ENCODE assay signal across 1 cellular context in the genomic region with DNA sequence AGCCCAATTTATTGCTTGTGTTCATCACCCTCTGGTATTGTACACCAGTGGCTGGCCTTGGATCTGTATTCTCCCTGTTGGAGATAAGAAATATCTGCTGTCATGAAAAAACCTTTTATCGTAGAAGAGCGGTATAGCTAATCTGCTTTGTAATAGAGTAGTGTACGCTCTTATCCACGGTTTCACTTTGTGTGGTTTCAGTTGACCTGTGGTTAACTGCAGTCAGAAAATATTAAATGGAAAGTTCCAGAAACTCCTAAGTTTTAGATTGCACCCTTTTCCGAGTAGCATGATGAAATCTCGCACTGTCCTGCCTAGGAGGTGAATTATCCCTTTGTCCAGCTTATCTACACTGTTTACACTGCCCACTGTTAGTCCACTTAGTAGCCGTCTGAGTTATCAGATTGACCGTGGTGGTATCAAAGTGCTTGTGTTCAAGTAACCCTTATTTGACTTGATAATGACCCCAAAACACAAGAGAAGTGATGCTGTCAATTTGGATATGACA.
TF ChIP-seq lines count a peak whose summit lies in the region.

No MANE protein-coding gene starts in this region.

TF ChIP-seq in HepG2, 621 proteins besides CTCF, POLR2A, EP300 and RAD21 (continued from another document and continues in another):
- TF ChIP-seq, protein P1, sequence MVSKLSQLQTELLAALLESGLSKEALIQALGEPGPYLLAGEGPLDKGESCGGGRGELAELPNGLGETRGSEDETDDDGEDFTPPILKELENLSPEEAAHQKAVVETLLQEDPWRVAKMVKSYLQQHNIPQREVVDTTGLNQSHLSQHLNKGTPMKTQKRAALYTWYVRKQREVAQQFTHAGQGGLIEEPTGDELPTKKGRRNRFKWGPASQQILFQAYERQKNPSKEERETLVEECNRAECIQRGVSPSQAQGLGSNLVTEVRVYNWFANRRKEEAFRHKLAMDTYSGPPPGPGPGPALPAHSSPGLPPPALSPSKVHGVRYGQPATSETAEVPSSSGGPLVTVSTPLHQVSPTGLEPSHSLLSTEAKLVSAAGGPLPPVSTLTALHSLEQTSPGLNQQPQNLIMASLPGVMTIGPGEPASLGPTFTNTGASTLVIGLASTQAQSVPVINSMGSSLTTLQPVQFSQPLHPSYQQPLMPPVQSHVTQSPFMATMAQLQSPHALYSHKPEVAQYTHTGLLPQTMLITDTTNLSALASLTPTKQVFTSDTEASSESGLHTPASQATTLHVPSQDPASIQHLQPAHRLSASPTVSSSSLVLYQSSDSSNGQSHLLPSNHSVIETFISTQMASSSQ (IDR thresholded peaks at IDR 0.05; ENCODE audit: low read depth) = peak; percentile 56; the same call in 1 of the 2 replicates
- TF ChIP-seq, protein P1 (CRISPR knock-in tag; IDR thresholded peaks at IDR 0.05; ENCODE audit: borderline replicate concordance) = peak; percentile 64; the same call in 1 of the 2 replicates
- no peak for TF ChIP-seq SMAD1 (CRISPR knock-in tag; IDR thresholded peaks at IDR 0.05; ENCODE audit: borderline replicate concordance, low read depth)
- TF ChIP-seq, protein P2, sequence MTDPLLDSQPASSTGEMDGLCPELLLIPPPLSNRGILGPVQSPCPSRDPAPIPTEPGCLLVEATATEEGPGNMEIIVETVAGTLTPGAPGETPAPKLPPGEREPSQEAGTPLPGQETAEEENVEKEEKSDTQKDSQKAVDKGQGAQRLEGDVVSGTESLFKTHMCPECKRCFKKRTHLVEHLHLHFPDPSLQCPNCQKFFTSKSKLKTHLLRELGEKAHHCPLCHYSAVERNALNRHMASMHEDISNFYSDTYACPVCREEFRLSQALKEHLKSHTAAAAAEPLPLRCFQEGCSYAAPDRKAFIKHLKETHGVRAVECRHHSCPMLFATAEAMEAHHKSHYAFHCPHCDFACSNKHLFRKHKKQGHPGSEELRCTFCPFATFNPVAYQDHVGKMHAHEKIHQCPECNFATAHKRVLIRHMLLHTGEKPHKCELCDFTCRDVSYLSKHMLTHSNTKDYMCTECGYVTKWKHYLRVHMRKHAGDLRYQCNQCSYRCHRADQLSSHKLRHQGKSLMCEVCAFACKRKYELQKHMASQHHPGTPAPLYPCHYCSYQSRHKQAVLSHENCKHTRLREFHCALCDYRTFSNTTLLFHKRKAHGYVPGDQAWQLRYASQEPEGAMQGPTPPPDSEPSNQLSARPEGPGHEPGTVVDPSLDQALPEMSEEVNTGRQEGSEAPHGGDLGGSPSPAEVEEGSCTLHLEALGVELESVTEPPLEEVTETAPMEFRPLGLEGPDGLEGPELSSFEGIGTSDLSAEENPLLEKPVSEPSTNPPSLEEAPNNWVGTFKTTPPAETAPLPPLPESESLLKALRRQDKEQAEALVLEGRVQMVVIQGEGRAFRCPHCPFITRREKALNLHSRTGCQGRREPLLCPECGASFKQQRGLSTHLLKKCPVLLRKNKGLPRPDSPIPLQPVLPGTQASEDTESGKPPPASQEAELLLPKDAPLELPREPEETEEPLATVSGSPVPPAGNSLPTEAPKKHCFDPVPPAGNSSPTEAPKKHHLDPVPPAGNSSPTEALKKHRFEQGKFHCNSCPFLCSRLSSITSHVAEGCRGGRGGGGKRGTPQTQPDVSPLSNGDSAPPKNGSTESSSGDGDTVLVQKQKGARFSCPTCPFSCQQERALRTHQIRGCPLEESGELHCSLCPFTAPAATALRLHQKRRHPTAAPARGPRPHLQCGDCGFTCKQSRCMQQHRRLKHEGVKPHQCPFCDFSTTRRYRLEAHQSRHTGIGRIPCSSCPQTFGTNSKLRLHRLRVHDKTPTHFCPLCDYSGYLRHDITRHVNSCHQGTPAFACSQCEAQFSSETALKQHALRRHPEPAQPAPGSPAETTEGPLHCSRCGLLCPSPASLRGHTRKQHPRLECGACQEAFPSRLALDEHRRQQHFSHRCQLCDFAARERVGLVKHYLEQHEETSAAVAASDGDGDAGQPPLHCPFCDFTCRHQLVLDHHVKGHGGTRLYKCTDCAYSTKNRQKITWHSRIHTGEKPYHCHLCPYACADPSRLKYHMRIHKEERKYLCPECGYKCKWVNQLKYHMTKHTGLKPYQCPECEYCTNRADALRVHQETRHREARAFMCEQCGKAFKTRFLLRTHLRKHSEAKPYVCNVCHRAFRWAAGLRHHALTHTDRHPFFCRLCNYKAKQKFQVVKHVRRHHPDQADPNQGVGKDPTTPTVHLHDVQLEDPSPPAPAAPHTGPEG (CRISPR knock-in tag; IDR thresholded peaks at IDR 0.05) = no peak
- TF ChIP-seq NR2F6 (IDR thresholded peaks at IDR 0.05) = peak; percentile 68
- peak; percentile 82 for TF ChIP-seq NR2F6 (CRISPR knock-in tag; IDR thresholded peaks at IDR 0.05)
- TF ChIP-seq, protein P3, sequence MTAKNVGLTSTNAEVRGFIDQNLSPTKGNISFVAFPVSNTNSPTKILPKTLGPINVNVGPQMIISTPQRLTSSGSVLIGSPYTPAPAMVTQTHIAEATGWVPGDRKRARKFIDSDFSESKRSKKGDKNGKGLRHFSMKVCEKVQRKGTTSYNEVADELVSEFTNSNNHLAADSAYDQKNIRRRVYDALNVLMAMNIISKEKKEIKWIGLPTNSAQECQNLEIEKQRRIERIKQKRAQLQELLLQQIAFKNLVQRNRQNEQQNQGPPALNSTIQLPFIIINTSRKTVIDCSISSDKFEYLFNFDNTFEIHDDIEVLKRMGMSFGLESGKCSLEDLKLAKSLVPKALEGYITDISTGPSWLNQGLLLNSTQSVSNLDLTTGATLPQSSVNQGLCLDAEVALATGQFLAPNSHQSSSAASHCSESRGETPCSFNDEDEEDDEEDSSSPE (CRISPR knock-in tag; IDR thresholded peaks at IDR 0.05) = no peak
- TF ChIP-seq, protein P4, sequence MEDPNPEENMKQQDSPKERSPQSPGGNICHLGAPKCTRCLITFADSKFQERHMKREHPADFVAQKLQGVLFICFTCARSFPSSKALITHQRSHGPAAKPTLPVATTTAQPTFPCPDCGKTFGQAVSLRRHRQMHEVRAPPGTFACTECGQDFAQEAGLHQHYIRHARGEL (CRISPR knock-in tag; IDR thresholded peaks at IDR 0.05) = no peak
- TF ChIP-seq PRPF4 (IDR thresholded peaks at IDR 0.05; ENCODE audit: low read depth, low read length, poor library complexity, severe bottlenecking) = no peak
- peak; percentile 66; the same call in 1 of the 2 replicates for TF ChIP-seq IRF2 (CRISPR knock-in tag; IDR thresholded peaks at IDR 0.05)
- no peak for TF ChIP-seq ZNF619 (CRISPR knock-in tag; IDR thresholded peaks at IDR 0.05)
- TF ChIP-seq TOE1 (CRISPR knock-in tag; IDR thresholded peaks at IDR 0.05) = no peak
- TF ChIP-seq SALL2 (CRISPR knock-in tag; IDR thresholded peaks at IDR 0.05) = no peak
- no peak for TF ChIP-seq SMC3 (IDR thresholded peaks at IDR 0.05; ENCODE audit: low read length)
- TF ChIP-seq, protein P5, sequence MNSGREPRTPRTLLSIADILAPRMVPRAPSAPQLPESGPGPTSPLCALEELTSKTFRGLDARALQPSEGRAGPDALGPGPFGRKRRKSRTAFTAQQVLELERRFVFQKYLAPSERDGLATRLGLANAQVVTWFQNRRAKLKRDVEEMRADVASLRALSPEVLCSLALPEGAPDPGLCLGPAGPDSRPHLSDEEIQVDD (CRISPR knock-in tag; IDR thresholded peaks at IDR 0.05; ENCODE audit: borderline replicate concordance) = no peak
- TF ChIP-seq, protein P6, sequence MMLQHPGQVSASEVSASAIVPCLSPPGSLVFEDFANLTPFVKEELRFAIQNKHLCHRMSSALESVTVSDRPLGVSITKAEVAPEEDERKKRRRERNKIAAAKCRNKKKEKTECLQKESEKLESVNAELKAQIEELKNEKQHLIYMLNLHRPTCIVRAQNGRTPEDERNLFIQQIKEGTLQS (CRISPR knock-in tag; IDR thresholded peaks at IDR 0.05) = peak; percentile 53; the same call in 1 of the 2 replicates
- TF ChIP-seq, protein P7, sequence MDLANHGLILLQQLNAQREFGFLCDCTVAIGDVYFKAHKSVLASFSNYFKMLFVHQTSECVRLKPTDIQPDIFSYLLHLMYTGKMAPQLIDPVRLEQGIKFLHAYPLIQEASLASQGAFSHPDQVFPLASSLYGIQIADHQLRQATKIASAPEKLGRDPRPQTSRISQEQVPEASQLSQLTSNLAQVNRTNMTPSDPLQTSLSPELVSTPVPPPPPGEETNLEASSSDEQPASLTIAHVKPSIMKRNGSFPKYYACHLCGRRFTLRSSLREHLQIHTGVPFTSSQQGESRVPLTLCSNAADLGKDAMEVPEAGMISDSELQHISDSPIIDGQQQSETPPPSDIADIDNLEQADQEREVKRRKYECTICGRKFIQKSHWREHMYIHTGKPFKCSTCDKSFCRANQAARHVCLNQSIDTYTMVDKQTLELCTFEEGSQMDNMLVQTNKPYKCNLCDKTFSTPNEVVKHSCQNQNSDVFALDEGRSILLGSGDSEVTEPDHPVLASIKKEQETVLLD (CRISPR knock-in tag; IDR thresholded peaks at IDR 0.05; ENCODE audit: low read depth) = no peak
- TF ChIP-seq, protein P8, sequence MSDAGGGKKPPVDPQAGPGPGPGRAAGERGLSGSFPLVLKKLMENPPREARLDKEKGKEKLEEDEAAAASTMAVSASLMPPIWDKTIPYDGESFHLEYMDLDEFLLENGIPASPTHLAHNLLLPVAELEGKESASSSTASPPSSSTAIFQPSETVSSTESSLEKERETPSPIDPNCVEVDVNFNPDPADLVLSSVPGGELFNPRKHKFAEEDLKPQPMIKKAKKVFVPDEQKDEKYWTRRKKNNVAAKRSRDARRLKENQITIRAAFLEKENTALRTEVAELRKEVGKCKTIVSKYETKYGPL (CRISPR knock-in tag; IDR thresholded peaks at IDR 0.05) = no peak
- TF ChIP-seq CAMTA2 (CRISPR knock-in tag; IDR thresholded peaks at IDR 0.05; ENCODE audit: borderline replicate concordance) = no peak
- TF ChIP-seq ISX (CRISPR knock-in tag; conservative IDR thresholded peaks at IDR 0.05) = no peak
- no peak for TF ChIP-seq SCMH1 (CRISPR knock-in tag; IDR thresholded peaks at IDR 0.05; ENCODE audit: borderline replicate concordance)
- no peak for TF ChIP-seq ZNF138 (CRISPR knock-in tag; IDR thresholded peaks at IDR 0.05; ENCODE audit: low read depth)
- no peak for TF ChIP-seq ZNF256 (CRISPR knock-in tag; conservative IDR thresholded peaks at IDR 0.05)
- no peak for TF ChIP-seq RFXAP (CRISPR knock-in tag; IDR thresholded peaks at IDR 0.05; ENCODE audit: borderline replicate concordance)
- TF ChIP-seq ZNF747 (CRISPR knock-in tag; IDR thresholded peaks at IDR 0.05; ENCODE audit: borderline replicate concordance) = no peak; the same call in 1 of the 2 replicates
- TF ChIP-seq THYN1 (CRISPR knock-in tag; IDR thresholded peaks at IDR 0.05; ENCODE audit: borderline replicate concordance, low read depth) = no peak
- TF ChIP-seq, protein P9, sequence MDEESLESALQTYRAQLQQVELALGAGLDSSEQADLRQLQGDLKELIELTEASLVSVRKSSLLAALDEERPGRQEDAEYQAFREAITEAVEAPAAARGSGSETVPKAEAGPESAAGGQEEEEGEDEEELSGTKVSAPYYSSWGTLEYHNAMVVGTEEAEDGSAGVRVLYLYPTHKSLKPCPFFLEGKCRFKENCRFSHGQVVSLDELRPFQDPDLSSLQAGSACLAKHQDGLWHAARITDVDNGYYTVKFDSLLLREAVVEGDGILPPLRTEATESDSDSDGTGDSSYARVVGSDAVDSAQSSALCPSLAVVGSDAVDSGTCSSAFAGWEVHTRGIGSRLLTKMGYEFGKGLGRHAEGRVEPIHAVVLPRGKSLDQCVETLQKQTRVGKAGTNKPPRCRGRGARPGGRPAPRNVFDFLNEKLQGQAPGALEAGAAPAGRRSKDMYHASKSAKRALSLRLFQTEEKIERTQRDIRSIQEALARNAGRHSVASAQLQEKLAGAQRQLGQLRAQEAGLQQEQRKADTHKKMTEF (CRISPR knock-in tag; IDR thresholded peaks at IDR 0.05) = peak; percentile 64; the same call in 1 of the 2 replicates
- no peak for TF ChIP-seq ZNF33B (CRISPR knock-in tag; IDR thresholded peaks at IDR 0.05)
- TF ChIP-seq KDM3A (CRISPR knock-in tag; IDR thresholded peaks at IDR 0.05; ENCODE audit: low read depth) = no peak
- peak; percentile 97 for TF ChIP-seq ZNF296 (CRISPR knock-in tag; conservative IDR thresholded peaks at IDR 0.05)
- TF ChIP-seq, protein P10, sequence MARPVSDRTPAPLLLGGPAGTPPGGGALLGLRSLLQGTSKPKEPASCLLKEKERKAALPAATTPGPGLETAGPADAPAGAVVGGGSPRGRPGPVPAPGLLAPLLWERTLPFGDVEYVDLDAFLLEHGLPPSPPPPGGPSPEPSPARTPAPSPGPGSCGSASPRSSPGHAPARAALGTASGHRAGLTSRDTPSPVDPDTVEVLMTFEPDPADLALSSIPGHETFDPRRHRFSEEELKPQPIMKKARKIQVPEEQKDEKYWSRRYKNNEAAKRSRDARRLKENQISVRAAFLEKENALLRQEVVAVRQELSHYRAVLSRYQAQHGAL (CRISPR knock-in tag; IDR thresholded peaks at IDR 0.05; ENCODE audit: not compliant biosample characterization) = no peak
- no peak for TF ChIP-seq ZNF761 (CRISPR knock-in tag; conservative IDR thresholded peaks at IDR 0.05)
- no peak for TF ChIP-seq STAT5B (CRISPR knock-in tag; IDR thresholded peaks at IDR 0.05)
- TF ChIP-seq ATAD3A (CRISPR knock-in tag; IDR thresholded peaks at IDR 0.05) = no peak
- no peak for TF ChIP-seq ZNF180 (CRISPR knock-in tag; IDR thresholded peaks at IDR 0.05; ENCODE audit: borderline replicate concordance, low read depth)
- no peak for TF ChIP-seq ZNF350 (CRISPR knock-in tag; IDR thresholded peaks at IDR 0.05; ENCODE audit: borderline replicate concordance, low read depth)
- peak; percentile 65 for TF ChIP-seq MIXL1 (CRISPR knock-in tag; IDR thresholded peaks at IDR 0.05)
